Comparison of ENCODE assay signal across 10 cellular contexts in genomic region chr12:53051881-53052412, GRCh38. TPM values are rescaled to one million over a fixed set of nuclear protein-coding genes. Genes with fewer than 3 reads are reported as not detected.
DNase-seq lines count a peak whose midpoint lies in the region; ATAC-seq and TF ChIP-seq lines count a peak whose summit lies in the region.
"Had no signal": no experiment of that assay in that cellular context is flagged by ENCODE, and none has a peak within 500 bp of the region (broad histone marks: within the 10 kb centered on the region; RNA-seq: fewer than 3 reads in every experiment).

No MANE protein-coding gene starts in this region.

- H3K27me3 ChIP-seq in adrenal gland: no peaks in the 10 kb centered on the region
- no peaks in the 10 kb centered on the region for H3K27me3 ChIP-seq in heart left ventricle
- H3K27me3 ChIP-seq in rectal smooth muscle tissue (ENCODE audit: control insufficient read depth, insufficient read depth, low read length): no peaks in the 10 kb centered on the region

- TF ChIP-seq POLR2A in adrenal gland (IDR thresholded peaks at IDR 0.05) (no peak), heart left ventricle (IDR thresholded peaks at IDR 0.05) (no peak), erythroblast (IDR thresholded peaks at IDR 0.05; ENCODE audit: low read length) (no peak)

- peaks cover 73 to 77% of the 10 kb centered on the region in 2 donors for H3K4me1 ChIP-seq in adrenal gland (replicated peaks in 1 of 2)
- peaks cover 7 to 87% (median 65%) of the 10 kb centered on the region in 12 donors for H3K4me1 ChIP-seq in heart left ventricle
- peaks cover 54% of the 10 kb centered on the region for H3K4me1 ChIP-seq in rectal smooth muscle tissue (ENCODE audit: control insufficient read depth, insufficient read depth, low read length)

- H3K4me3 ChIP-seq in AG09309 (ENCODE audit: control insufficient read depth, low read depth, low read length) (peak overlapping the region; percentile 7), adrenal gland (peak overlapping the region in 1 of 4 donors; percentile 75), heart left ventricle (peak overlapping the region; percentile 64 to 81 (median 72)), rectal smooth muscle tissue (ENCODE audit: low read length) (peak overlapping the region; percentile 53)

- DNase-seq in AG09309 (ENCODE audit: low read depth) (no peak), adrenal gland (peak in 1 of 7 donors; percentile 33), heart left ventricle (peak in 1 of 5 donors; percentile 29), erythroblast (lab: John Stamatoyannopoulos, UW) (no peak), NCI-H1105 treated with DMSO at 0.1 percent for 48 hours (lab: John Stamatoyannopoulos, UW) (no peak)
- no peak for DNase-seq in stimulated activated CD8-positive, alpha-beta memory T cell treated with anti-CD3 and anti-CD28 coated beads, Interleukin-4, amount 100 ng/mL, for 48 hours
- DNase-seq: activated naive CD8-positive, alpha-beta T cell treated with anti-CD3 and anti-CD28 coated beads, Interleukin-2, amount 50 U/mL, for 24 hours; DMS 273 treated with DMSO at 0.1 percent for 48 hours had no signal

- peak overlapping the region; percentile 1 for H3K9ac ChIP-seq in rectal smooth muscle tissue (ENCODE audit: low read length)

- H3K9me3 ChIP-seq in adrenal gland (replicated peaks in 1 of 3): no peaks in the 10 kb centered on the region
- no peaks in the 10 kb centered on the region for H3K9me3 ChIP-seq in heart left ventricle

- H3K27ac ChIP-seq in adrenal gland (peak overlapping the region; percentile 75 to 99 (median 96)), heart left ventricle (peak overlapping the region; percentile 96 to 100 (median 98)), rectal smooth muscle tissue (ENCODE audit: low read depth, low read length) (peak overlapping the region; percentile 96)

- WGBS in adrenal gland, 4 donors: 28 to 42% (median 30%) methylated on average over 7 of the region's 7 CpGs
- WGBS in heart left ventricle, 4 donors: 16 to 50% (median 33%) methylated on average over 3 to 7 of the region's 7 CpGs

- TF ChIP-seq CTCF in AG09309 (IDR thresholded peaks at IDR 0.05; ENCODE audit: control insufficient read depth, insufficient read depth, low read depth, low read length, missing control alignments): no peak
- no peak for TF ChIP-seq CTCF in adrenal gland (IDR thresholded peaks at IDR 0.05)
- no peak for TF ChIP-seq CTCF in heart left ventricle (IDR thresholded peaks at IDR 0.05)

- H3K36me3 ChIP-seq in adrenal gland (replicated peaks in 1 of 2) (peaks cover 0 to 21% of the 10 kb centered on the region in 2 donors), heart left ventricle (peaks cover 0 to 42% (median 24%) of the 10 kb centered on the region in 9 donors), rectal smooth muscle tissue (ENCODE audit: control insufficient read depth, insufficient read depth, low read length) (peaks cover 2% of the 10 kb centered on the region)

- intact Hi-C loops in adrenal gland (cut with DNase I) (no loop called here), heart left ventricle (cut with DNase I) (loop anchor here in 1 of 10 donors (5.0 kb wide), 1 partner anchor 45 kb away; the partner anchor contains the start of gene IGFBP6)

- ATAC-seq in heart left ventricle (no peak), HG03354 (IDR thresholded peaks at IDR 0.05; ENCODE audit: poor library complexity, severe bottlenecking, unreplicated experiment) (no peak)
- ATAC-seq: activated naive CD8-positive, alpha-beta T cell treated with anti-CD3 and anti-CD28 coated beads, Interleukin-2, amount 50 U/mL, for 24 hours had no signal

RNA-seq across cellular contexts. Expression of gene TNS2, which starts 2.1 kb away (rescaled TPM):
- total RNA-seq in adrenal gland (100 to 1,000 TPM in 7 of 8 donors, 10 to 100 TPM in 1; 55.8 to 268 (median 175) TPM), heart left ventricle (100 to 1,000 TPM in 3 of 9 donors, 10 to 100 TPM in 6; 56.0 to 193 (median 88.4) TPM)
- polyA plus RNA-seq in adrenal gland (1,000 to 10,000 TPM in 1 of 3 donors, 100 to 1,000 TPM in 1, 10 to 100 TPM in 1; 36.8 to 1,019 (median 396) TPM), heart left ventricle (100 to 1,000 TPM in 1 of 2 donors, 10 to 100 TPM in 1; 58.7 to 133 TPM)

RNA-seq across cellular contexts. Expression of gene SPRYD3, which starts 27.2 kb away (rescaled TPM):
- total RNA-seq in adrenal gland: 10 to 100 TPM; 32.1 to 74.6 (median 46.7) TPM
- polyA plus RNA-seq in adrenal gland: 10 to 100 TPM; 16.4 to 52.8 (median 29.0) TPM
- 10 to 100 TPM; 42.9 to 72.6 (median 48.5) TPM for total RNA-seq in heart left ventricle
- 10 to 100 TPM; 26.0 to 94.7 TPM for polyA plus RNA-seq in heart left ventricle

RNA-seq across cellular contexts. Expression of gene IGFBP6, which starts 45.5 kb away (rescaled TPM):
- total RNA-seq in adrenal gland (100 to 1,000 TPM in 6 of 8 donors, 10 to 100 TPM in 2; 39.5 to 559 (median 212) TPM), heart left ventricle (100 to 1,000 TPM in 3 of 9 donors, 10 to 100 TPM in 6; 18.3 to 132 (median 42.6) TPM)
- polyA plus RNA-seq in adrenal gland (100 to 1,000 TPM in 2 of 3 donors, 10 to 100 TPM in 1; 26.4 to 478 (median 337) TPM), heart left ventricle (10 to 100 TPM; 28.8 to 81.6 TPM)

RNA-seq across cellular contexts. Expression of gene EIF4B, which starts 45.7 kb away (rescaled TPM):
- total RNA-seq in adrenal gland (100 to 1,000 TPM; 324 to 800 (median 570) TPM), heart left ventricle (100 to 1,000 TPM; 307 to 481 (median 348) TPM)
- polyA plus RNA-seq in adrenal gland (100 to 1,000 TPM in 2 of 3 donors, 10 to 100 TPM in 1; 77.1 to 282 (median 138) TPM), heart left ventricle (100 to 1,000 TPM in 1 of 2 donors, 10 to 100 TPM in 1; 52.0 to 172 TPM)

RNA-seq across cellular contexts. Expression of gene SOAT2, which starts 51.3 kb away (rescaled TPM):
- under 1 TPM in 1 of 8 donors, not detected in 7; 0.79 TPM for total RNA-seq in adrenal gland
- polyA plus RNA-seq in adrenal gland: under 1 TPM in 2 of 3 donors, not detected in 1; 0.34 to 0.48 TPM
- under 1 TPM in 2 of 9 donors, not detected in 7; 0.20 to 0.27 TPM for total RNA-seq in heart left ventricle
- polyA plus RNA-seq in heart left ventricle: not detected
